12 cellular contexts compared by ENCODE assay signal in the genomic region with DNA sequence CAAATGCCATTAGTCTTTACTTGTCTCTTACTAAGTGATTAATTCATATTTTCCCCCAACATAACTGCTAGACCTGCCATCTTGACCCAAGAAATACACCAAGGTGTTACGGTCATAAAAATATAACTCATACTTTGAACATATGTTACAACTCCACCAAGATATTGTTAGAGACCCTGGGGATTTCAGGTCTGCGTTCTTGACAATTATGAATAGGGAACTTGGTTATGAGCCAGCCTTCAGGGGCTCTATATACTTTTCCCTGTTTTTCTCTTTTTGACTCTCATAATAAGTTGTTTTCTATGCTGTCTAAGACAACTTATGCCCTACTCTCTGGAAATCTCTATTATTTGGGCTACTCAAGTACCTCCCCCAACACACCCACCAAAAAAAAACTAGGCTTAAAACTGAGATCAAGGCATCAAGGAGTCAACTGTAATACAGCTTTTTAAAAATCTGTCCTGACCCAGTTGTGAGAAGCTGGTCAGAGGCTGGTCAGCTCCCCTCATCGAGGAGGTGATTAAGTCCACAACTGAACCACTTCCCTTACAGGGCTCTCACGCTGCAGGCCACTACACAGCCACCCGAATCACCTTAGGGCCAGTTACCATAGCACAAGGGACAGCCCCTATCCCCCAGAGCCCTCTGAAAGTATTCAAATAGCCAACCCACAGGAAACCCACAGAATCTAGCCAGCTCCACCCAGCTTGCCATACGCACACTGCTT. TPM values are rescaled to one million over a fixed set of nuclear protein-coding genes. Genes with fewer than 3 reads are reported as not detected.
A peak's percentile ranks its signal among the peaks of the same experiment; 100 is the strongest.
DNase-seq lines count a peak whose midpoint lies in the region; ATAC-seq, FAIRE-seq and TF ChIP-seq lines count a peak whose summit lies in the region.
"Had no signal": no experiment of that assay in that cellular context is flagged by ENCODE, and none has a peak within 500 bp of the region (broad histone marks: within the 10 kb centered on the region; RNA-seq: fewer than 3 reads in every experiment).

No MANE protein-coding gene starts in this region.

- H3K27me3 Mint-ChIP-seq in endothelial cell (ENCODE audit: unreplicated experiment): no peaks in the 10 kb centered on the region
- peaks cover 4% of the 10 kb centered on the region for H3K27me3 Mint-ChIP-seq in nephron progenitor cell (ENCODE audit: low read depth, poor library complexity)

- H3K27ac Mint-ChIP-seq in endothelial cell (ENCODE audit: unreplicated experiment) (no peak overlapping the region), nephron progenitor cell (no peak overlapping the region)

- H3K9me3 Mint-ChIP-seq in endothelial cell (ENCODE audit: unreplicated experiment) (no peaks in the 10 kb centered on the region), nephron progenitor cell (peaks cover 35% of the 10 kb centered on the region)

- ATAC-seq in GM18519 (IDR thresholded peaks at IDR 0.05; ENCODE audit: low FRiP score, unreplicated experiment) (peak; percentile 92), GM21526 (IDR thresholded peaks at IDR 0.05; ENCODE audit: low FRiP score, unreplicated experiment) (peak; percentile 99), HG03159 (IDR thresholded peaks at IDR 0.05; ENCODE audit: unreplicated experiment) (peak; percentile 100)

- no peaks in the 10 kb centered on the region for H3K4me1 Mint-ChIP-seq in endothelial cell (ENCODE audit: unreplicated experiment)
- H3K4me1 Mint-ChIP-seq in nephron progenitor cell: no peaks in the 10 kb centered on the region

- H3K4me3 Mint-ChIP-seq in endothelial cell (ENCODE audit: unreplicated experiment) (peak overlapping the region; percentile 33), nephron progenitor cell (no peak overlapping the region)

- DNase-seq in endothelial cell (ENCODE audit: low spot score) (no peak), HTR-8/SVneo (ENCODE audit: insufficient read length, low spot score) (no peak), DMS79 (lab: John Stamatoyannopoulos, UW) (no peak), nephron progenitor cell (no peak)
- no peak for DNase-seq in stimulated activated CD4-positive, alpha-beta T cell treated with anti-CD3 and anti-CD28 coated beads, Interleukin-4, amount 100 ng/mL, for 4 hours
- DNase-seq: anterior cingulate cortex, DMS79 treated with DMSO at 0.1 percent for 48 hours, esophagus squamous epithelium, NCI-H2171 treated with DMSO at 0.1 percent for 48 hours had no signal

- TF ChIP-seq CTCF in endothelial cell (IDR thresholded peaks at IDR 0.05; ENCODE audit: unreplicated experiment) (no peak), nephron progenitor cell (IDR thresholded peaks at IDR 0.05) (no peak)

- no peak for FAIRE-seq in HTR-8/SVneo (lab: Jason Lieb, UNC)

- H3K36me3 Mint-ChIP-seq in endothelial cell (ENCODE audit: low read depth, unreplicated experiment): peaks cover 4% of the 10 kb centered on the region
- peaks cover 5% of the 10 kb centered on the region for H3K36me3 Mint-ChIP-seq in nephron progenitor cell (ENCODE audit: low read depth)

RNA-seq across cellular contexts. Expression of a gene that starts 10.5 kb away (rescaled TPM):
- not detected for total RNA-seq in endothelial cell (ENCODE audit: unreplicated experiment)

RNA-seq across cellular contexts. Expression of a gene that starts 46.1 kb away (rescaled TPM):
- total RNA-seq in endothelial cell (ENCODE audit: unreplicated experiment): 0.33 TPM
